Comparison of ENCODE assay signal across 1 cellular context in genomic region chr6:83592770-83593394, GRCh38.
TF ChIP-seq lines count a peak whose summit lies in the region.

No MANE protein-coding gene starts in this region.

TF ChIP-seq in K562, 482 proteins besides CTCF, POLR2A, EP300 and RAD21 (continued from another document):
- TF ChIP-seq ZBTB5 (IDR thresholded peaks at IDR 0.05) (no peak), COPS2 (conservative IDR thresholded peaks at IDR 0.05) (no peak), KLF16 (IDR thresholded peaks at IDR 0.05) (0 out of 2 replicates have a peak, but pooled peaks have one; percentile 17), EHMT2 (IDR thresholded peaks at IDR 0.05) (0 out of 2 replicates have a peak, but pooled peaks have one; percentile 31), SMAD4 (CRISPR knock-in tag; conservative IDR thresholded peaks at IDR 0.05) (no peak), ZNF644 (tag; IDR thresholded peaks at IDR 0.05; ENCODE audit: low read depth) (no peak)
